In the genomic region with DNA sequence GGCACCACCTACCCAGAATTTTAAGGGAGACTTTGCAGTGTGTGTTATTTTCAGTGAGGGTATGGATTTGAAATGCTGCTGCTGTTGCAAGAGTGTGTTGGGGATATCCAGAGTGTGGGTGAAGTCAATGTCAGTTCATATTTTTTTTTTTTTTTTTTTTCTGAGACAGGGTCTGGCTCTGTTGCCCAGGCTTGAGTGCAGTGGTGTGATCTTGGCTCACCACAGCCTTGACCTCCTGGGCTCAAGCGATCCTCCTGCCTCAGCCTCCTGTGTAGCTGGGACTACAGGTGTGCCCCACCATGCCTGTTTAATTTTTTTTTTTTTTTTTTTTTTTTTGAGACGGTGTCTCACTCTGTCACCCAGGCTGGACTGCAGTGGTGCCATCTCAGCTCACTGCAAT, we compare ENCODE assay signal across 2 cellular contexts. TPM values are rescaled to one million over a fixed set of nuclear protein-coding genes. Genes with fewer than 3 reads are reported as not detected.
"Had no signal": no experiment of that assay in that cellular context is flagged by ENCODE, and none has a peak within 500 bp of the region (broad histone marks: within the 10 kb centered on the region; RNA-seq: fewer than 3 reads in every experiment).

No MANE protein-coding gene starts in this region.

RNA-seq across cellular contexts. Expression of gene ASAP2, which starts 9.5 kb away (rescaled TPM):
- total RNA-seq: activated B cell treated with CpG ODN at 0.5 μM for 24 hours; activated CD8-positive, alpha-beta T cell treated with anti-CD3 and anti-CD28 coated beads for 36 hours had no signal
